19 cellular contexts compared by ENCODE assay signal in genomic region chr11:94746721-94747120, GRCh38. TPM values are rescaled to one million over a fixed set of nuclear protein-coding genes. Genes with fewer than 3 reads are reported as not detected.
DNase-seq lines count a peak whose midpoint lies in the region; ATAC-seq, FAIRE-seq and TF ChIP-seq lines count a peak whose summit lies in the region.
"Had no signal": no experiment of that assay in that cellular context is flagged by ENCODE, and none has a peak within 500 bp of the region (broad histone marks: within the 10 kb centered on the region; RNA-seq: fewer than 3 reads in every experiment).

No MANE protein-coding gene starts in this region.

- peak overlapping the region; percentile 14 for H3K4me3 Mint-ChIP-seq in HFFc6
- H3K4me3 Mint-ChIP-seq: activated naive CD8-positive, alpha-beta T cell treated with anti-CD3 and anti-CD28 coated beads, Interleukin-2, amount 10 ng/mL, durations not matched to agents 7 days and 5 days; activated T-cell treated with anti-CD3 and anti-CD28 coated beads, Interleukin-2, amount 50 U/mL, for 4 hours; CD4-positive, alpha-beta memory T cell; GM23338; naive B cell had no signal

- no peaks in the 10 kb centered on the region; the same call in 1 of the 2 replicates for H3K36me3 Mint-ChIP-seq in HFFc6 (ENCODE audit: low read depth)
- H3K36me3 Mint-ChIP-seq: activated naive CD8-positive, alpha-beta T cell treated with anti-CD3 and anti-CD28 coated beads, Interleukin-2, amount 10 ng/mL, durations not matched to agents 7 days and 5 days; CD4-positive, alpha-beta memory T cell; naive B cell had no signal

- no peak overlapping the region for H2AK5ac ChIP-seq in mesendoderm (ENCODE audit: low read length)

- WGBS in K562 (ENCODE audit: insufficient coverage, low coverage, missing lambda C conversion rate) = 2% methylated on average over 3 of the region's 3 CpGs
- no CpG with 5 or more reads among the region's 3 CpGs for WGBS in mesendoderm (ENCODE audit: extremely low coverage, insufficient coverage, low lambda C conversion rate)

- H2BK15ac ChIP-seq in mesendoderm (replicated peaks; ENCODE audit: low read depth) = no peak overlapping the region

- intact Hi-C loops in K562 (cut with micrococcal nuclease) = no loop called here

- no peak overlapping the region for H3K27ac ChIP-seq in K562 (ENCODE audit: extremely low read depth, low read depth, low read length)
- H3K27ac ChIP-seq in mesendoderm (ENCODE audit: low read depth, low read length) = no peak overlapping the region
- H3K27ac ChIP-seq: cardiac muscle cell had no signal

- no peak overlapping the region for H3K4ac ChIP-seq in mesendoderm (ENCODE audit: low read depth, low read length)

- no peaks in the 10 kb centered on the region for H3K9me3 ChIP-seq in K562 (replicated peaks; ENCODE audit: control insufficient read depth, insufficient read depth, low read depth, low read length)
- H3K9me3 ChIP-seq: MG63 had no signal

- H3K36me3 ChIP-seq in K562 (ENCODE audit: control insufficient read depth, insufficient read depth, low read length) (no peaks in the 10 kb centered on the region), mesendoderm (ENCODE audit: control insufficient read depth, insufficient read depth, low read length) (no peaks in the 10 kb centered on the region)
- H3K36me3 ChIP-seq: cardiac muscle cell, MG63 had no signal

- H4K5ac ChIP-seq in mesendoderm (ENCODE audit: low read length) = no peak overlapping the region

- no peak overlapping the region for H3K9ac ChIP-seq in K562 (ENCODE audit: insufficient read depth in 1 of 2, low read depth in 2 of 2, low read length in 2 of 2)
- H3K9ac ChIP-seq in mesendoderm (ENCODE audit: low read length) = no peak overlapping the region

- H3K27me3 Mint-ChIP-seq in HFFc6 (ENCODE audit: insufficient read depth) = no peaks in the 10 kb centered on the region

- H3K27me3 ChIP-seq in K562 (ENCODE audit: control insufficient read depth in 2 of 2, insufficient read depth in 2 of 2, low read length in 2 of 2) (no peaks in the 10 kb centered on the region), mesendoderm (ENCODE audit: insufficient read depth, low read length, poor library complexity) (no peaks in the 10 kb centered on the region)
- H3K27me3 ChIP-seq: MG63 had no signal

- H4K20me1 ChIP-seq in K562 (replicated peaks; ENCODE audit: control insufficient read depth, insufficient read depth, low read length) = no peaks in the 10 kb centered on the region

- TF ChIP-seq CTCF in HFFc6 (IDR thresholded peaks at IDR 0.05) (no peak), K562 (IDR thresholded peaks at IDR 0.05 in 2 of 3, conservative IDR thresholded peaks at IDR 0.05 in 1 of 3; ENCODE audit: insufficient read depth in 2 of 3, low read depth in 1 of 3, low read length in 3 of 3) (no peak)

- DNase-seq in A172 (ENCODE audit: low spot score) (peak; percentile 54), HFFc6 (no peak), K562 (ENCODE audit: extremely low read depth in 1 of 4, low spot score in 3 of 4) (no peak), mesendoderm (no peak), KG1 (lab: John Stamatoyannopoulos, UW) (no peak)
- DNase-seq in activated CD8-positive, alpha-beta memory T cell treated with anti-CD3 and anti-CD28 coated beads for 24 hours = no peak
- DNase-seq: activated CD4-positive, alpha-beta T cell treated with anti-CD3 and anti-CD28 coated beads, Interleukin-2, amount 50 U/mL, for 48 hours; activated naive CD8-positive, alpha-beta T cell treated with anti-CD3 and anti-CD28 coated beads, Interleukin-2, amount 10 ng/mL, durations not matched to agents 7 days and 5 days; activated T-cell treated with anti-CD3 and anti-CD28 coated beads, Interleukin-2, amount 50 U/mL, for 4 hours; CD4-positive, alpha-beta memory T cell; naive B cell; NCI-H2029 treated with DMSO at 0.1 percent for 48 hours; NCI-H526 treated with DMSO at 0.1 percent for 48 hours; stimulated activated naive CD8-positive, alpha-beta T cell treated with anti-CD3 and anti-CD28 coated beads, Interleukin-15, Interleukin-2, amounts not matched to agents 100 U/mL and 50 U/mL, for 24 hours had no signal

- H2BK120ac ChIP-seq in mesendoderm (ENCODE audit: low read depth, low read length) = no peak overlapping the region

- peak overlapping the region; percentile 56 for H3K18ac ChIP-seq in mesendoderm (ENCODE audit: low read length)

- in situ Hi-C loops in K562 (cut with MboI) = no loop called here

- no peak overlapping the region for H3K23ac ChIP-seq in mesendoderm (ENCODE audit: low read length)

- H3K4me2 ChIP-seq in K562 (ENCODE audit: insufficient read depth, low read length) = no peak overlapping the region
- no peak overlapping the region for H3K4me2 ChIP-seq in mesendoderm (ENCODE audit: low read length)
- H3K4me2 ChIP-seq: GM23338 had no signal

- no peaks in the 10 kb centered on the region for H3K9me3 Mint-ChIP-seq in HFFc6
- H3K9me3 Mint-ChIP-seq: activated naive CD8-positive, alpha-beta T cell treated with anti-CD3 and anti-CD28 coated beads, Interleukin-2, amount 10 ng/mL, durations not matched to agents 7 days and 5 days; activated T-cell treated with anti-CD3 and anti-CD28 coated beads, Interleukin-2, amount 50 U/mL, for 4 hours; CD4-positive, alpha-beta memory T cell; GM23338; naive B cell had no signal

- FAIRE-seq in K562 (lab: Jason Lieb, UNC) = no peak

- no peak for TF ChIP-seq EP300 in K562 (IDR thresholded peaks at IDR 0.05; ENCODE audit: low read length)

- H3K4me3 ChIP-seq in K562 (no peak overlapping the region), mesendoderm (ENCODE audit: low read length) (no peak overlapping the region)
- H3K4me3 ChIP-seq: cardiac muscle cell, GM23338, MG63 had no signal

- BruUV-seq in K562 (replicated peaks; lab: Mats Ljungman, UMichigan) = no TSS peak

- peaks cover 3 to 26% of the 10 kb centered on the region in 2 experiments; a peak in 3 of 5 replicates for H3K4me1 ChIP-seq in K562 (replicated peaks in 1 of 2; ENCODE audit: control insufficient read depth in 2 of 2, insufficient read depth in 2 of 2, low read length in 2 of 2)
- H3K4me1 ChIP-seq in mesendoderm (ENCODE audit: control insufficient read depth, low read depth, low read length) = peaks cover 7% of the 10 kb centered on the region

- ATAC-seq in K562 (peak; percentile 32; the same call in 2 of the 3 replicates), GM19397 (IDR thresholded peaks at IDR 0.05; ENCODE audit: unreplicated experiment) (no peak), HG02884 (IDR thresholded peaks at IDR 0.05; ENCODE audit: unreplicated experiment) (no peak)
- ATAC-seq: activated T-cell treated with anti-CD3 and anti-CD28 coated beads, Interleukin-2, amount 50 U/mL, for 4 hours; GM23338; stimulated activated naive CD8-positive, alpha-beta T cell treated with anti-CD3 and anti-CD28 coated beads, Interleukin-15, Interleukin-2, amounts not matched to agents 100 U/mL and 50 U/mL, for 24 hours had no signal

- H3K79me2 ChIP-seq in K562 (ENCODE audit: control insufficient read depth, insufficient read depth, low read length) (no peaks in the 10 kb centered on the region), mesendoderm (ENCODE audit: control insufficient read depth, insufficient read depth, low read length) (peaks cover 5% of the 10 kb centered on the region)

- no peak overlapping the region for H2AFZ ChIP-seq in K562 (ENCODE audit: low read depth, low read length)
- H2AFZ ChIP-seq: GM23338 had no signal

- TF ChIP-seq RAD21 in K562 (CRISPR knock-in tag; conservative IDR thresholded peaks at IDR 0.05 in 1 of 2, IDR thresholded peaks at IDR 0.05 in 1 of 2) = no peak

- H2BK5ac ChIP-seq in mesendoderm (ENCODE audit: low read length) = no peak overlapping the region

- H4K8ac ChIP-seq in mesendoderm (ENCODE audit: low read depth, low read length) = no peak overlapping the region

- H3K9me1 ChIP-seq in K562 (ENCODE audit: control insufficient read depth, insufficient read depth, low read length) = no peaks in the 10 kb centered on the region

- POLR2A ChIA-PET in K562 (lab: Yijun Ruan, JAX) = interaction anchor here (2.3 kb wide), 1 partner anchor 16 kb away, joined by 7 read pairs; no protein-coding TSS in a partner anchor

- peak overlapping the region; percentile 83 for H3K27ac Mint-ChIP-seq in HFFc6
- H3K27ac Mint-ChIP-seq: activated naive CD8-positive, alpha-beta T cell treated with anti-CD3 and anti-CD28 coated beads, Interleukin-2, amount 10 ng/mL, durations not matched to agents 7 days and 5 days; CD4-positive, alpha-beta memory T cell; GM23338 had no signal

- peaks cover 3% of the 10 kb centered on the region for H3K79me1 ChIP-seq in mesendoderm (ENCODE audit: low read length)

- CTCF ChIA-PET in K562 (lab: Yijun Ruan, JAX; ENCODE audit: low intra/inter-chr PET ratio) = no interaction called here

- peaks cover 77% of the 10 kb centered on the region for H3K4me1 Mint-ChIP-seq in HFFc6 (ENCODE audit: low read depth)

- no peak for TF ChIP-seq POLR2A in K562 (conservative IDR thresholded peaks at IDR 0.05)

- H3K56ac ChIP-seq in mesendoderm (ENCODE audit: low read length) = no peak overlapping the region

TF ChIP-seq in K562, 482 proteins besides CTCF, POLR2A, EP300 and RAD21 (continues in another document):
- peak; percentile 39; the same call in 1 of the 2 replicates for TF ChIP-seq JUND (IDR thresholded peaks at IDR 0.05; ENCODE audit: borderline replicate concordance, low read depth, low read length)
- TF ChIP-seq JUND (tag; IDR thresholded peaks at IDR 0.05; ENCODE audit: borderline replicate concordance, low read depth, low read length) = peak; percentile 61; the same call in 1 of the 3 replicates

RNA-seq across cellular contexts. Expression of gene AMOTL1, which starts 21.4 kb away (rescaled TPM):
- total RNA-seq in A172 (2014; rRNA removed; shearing (Covaris generic)) = 10.8 and 12.2 TPM in 2 replicates
- 10 to 100 TPM; 43.1 to 65.9 (median 48.4) TPM for total RNA-seq in HFFc6 (2021; fragmentation: NEBNext Ultra II Directional; extraction: Animal tissue kit (Norgen Biotek cat#: 25700))
- 33.3 and 42.6 TPM in 2 replicates for total RNA-seq in K562 (2011; cell fraction: chromatin; rRNA removed; ENCODE audit: low replicate concordance)
- total RNA-seq in K562 (2011; cell fraction: nucleolus; rRNA removed) = 17.8 and 18.0 TPM in 2 replicates
- total RNA-seq in K562 (2011; cell fraction: nucleoplasm; rRNA removed) = 26.3 and 39.2 TPM in 2 replicates
- total RNA-seq in K562 (2014; rRNA removed) (20.9 and 22.1 TPM in 2 replicates), K562 (2014; rRNA removed; fragmentation: Illumina TruSeq; extraction: Trizol) (14.0 and 14.4 TPM in 2 replicates), K562 (2015; rRNA removed; fragmentation: Illumina TruSeq; extraction: Trizol) (12.8 and 12.9 TPM in 2 replicates), K562 (2021) (29.9 and 35.4 TPM in 2 replicates)
- polyA plus RNA-seq in K562 (2011; rRNA removed) (2.5 and 16.7 TPM in 2 replicates), K562 (2014; fragmentation: Illumina TruSeq; extraction: Trizol) (18.7 and 18.8 TPM in 2 replicates), K562 (2014; fragmentation: Nextera tagmentation; extraction: Ambion mirVana) (1 to 10 TPM; 4.0 to 4.7 TPM), K562 (2014; rRNA removed) (12.6 and 13.3 TPM in 2 replicates)
- 2.0 and 12.2 TPM in 2 replicates for polyA plus RNA-seq in K562 (2011; cell fraction: cytosol; rRNA removed)
- polyA plus RNA-seq in K562 (2011; cell fraction: nucleus; rRNA removed) = 3.0 and 21.5 TPM in 2 replicates
- 17.9 and 23.2 TPM in 2 replicates for polyA plus RNA-seq in K562 (2012)
- polyA minus RNA-seq in K562 (2011; rRNA and poly(A)+ RNA removed) = 5.5 and 37.5 TPM in 2 replicates
- polyA minus RNA-seq in K562 (2011; cell fraction: cytosol; rRNA and poly(A)+ RNA removed) = 3.5 and 21.8 TPM in 2 replicates
- polyA minus RNA-seq in K562 (2011; cell fraction: nucleus; rRNA and poly(A)+ RNA removed) = 3.9 and 17.8 TPM in 2 replicates
- 37.8 TPM for polyA plus RNA-seq in mesendoderm (2013, experiment 1 of 2)
- polyA plus RNA-seq in mesendoderm (2013, experiment 2 of 2) = 36.9 TPM
